In genomic region chr13:49976314-49977258, GRCh38 we compare ENCODE assay signal across 8 cellular contexts. TPM values are rescaled to one million over a fixed set of nuclear protein-coding genes. Genes with fewer than 3 reads are reported as not detected.
DNase-seq lines count a peak whose midpoint lies in the region; FAIRE-seq and TF ChIP-seq lines count a peak whose summit lies in the region.

No MANE protein-coding gene starts in this region.

- H3K27me3 ChIP-seq in testis: no peaks in the 10 kb centered on the region

- no peak overlapping the region for H3K4me3 ChIP-seq in foreskin fibroblast (ENCODE audit: low read depth in 1 of 2, low read length in 2 of 2)
- H3K4me3 ChIP-seq in testis: no peak overlapping the region

- peaks cover 8% of the 10 kb centered on the region for H3K4me1 ChIP-seq in testis

- FAIRE-seq in GM12892 (lab: Jason Lieb, UNC): peak; percentile 90

- peak; percentile 67 for DNase-seq in A172 (ENCODE audit: low spot score)
- peak; percentile 33 for DNase-seq in GM12892 (ENCODE audit: insufficient read length)
- peak; percentile 46 for DNase-seq in RPMI7951 (ENCODE audit: low read depth)
- peak; percentile 60 to 66 for DNase-seq in activated T-helper 1 cell treated with anti-CD3 and anti-CD28 coated beads, Interleukin-2, amount 50 U/mL, for 16 hours (ENCODE audit: low read depth in 1 of 2, low spot score in 1 of 2)
- peak; percentile 52 to 84 for DNase-seq in foreskin fibroblast
- DNase-seq in occipital lobe (lab: John Stamatoyannopoulos, UW): peak; percentile 5
- DNase-seq in testis: peak; percentile 87

- H3K9me3 ChIP-seq in testis: no peaks in the 10 kb centered on the region

- no peaks in the 10 kb centered on the region for H3K36me3 ChIP-seq in testis (ENCODE audit: low read depth, missing control alignments)

- peak; percentile 82 for TF ChIP-seq RAD21 in Ishikawa (IDR thresholded peaks at IDR 0.05; ENCODE audit: low read depth)

- intact Hi-C loops in testis (cut with DNase I; ENCODE audit: low total_unique reads): no loop called here

- TF ChIP-seq CTCF in foreskin fibroblast (IDR thresholded peaks at IDR 0.05; ENCODE audit: low read depth, low read length) (peak; percentile 93), testis (IDR thresholded peaks at IDR 0.05) (peak; percentile 68 to 77 (median 73))

- H3K27ac ChIP-seq in testis: no peak overlapping the region

- 58 to 69% methylated on average over 8 of the region's 8 CpGs for WGBS in testis, 2 donors

- TF ChIP-seq POLR2A in GM12892 (IDR thresholded peaks at IDR 0.05; ENCODE audit: low read depth, low read length): no peak
- TF ChIP-seq POLR2A in testis (IDR thresholded peaks at IDR 0.05): no peak

- no peak for TF ChIP-seq EP300 in Ishikawa (IDR thresholded peaks at IDR 0.05; ENCODE audit: borderline replicate concordance)

TF ChIP-seq in Ishikawa, 13 proteins besides CTCF, POLR2A, EP300 and RAD21:
- TF ChIP-seq TCF12 (IDR thresholded peaks at IDR 0.05; ENCODE audit: low read depth): no peak
- TF ChIP-seq ZBTB7A (IDR thresholded peaks at IDR 0.05; ENCODE audit: low read depth): no peak
- no peak for TF ChIP-seq YY1 (IDR thresholded peaks at IDR 0.05; ENCODE audit: low read depth)
- no peak for TF ChIP-seq REST (IDR thresholded peaks at IDR 0.05; ENCODE audit: low read depth)
- TF ChIP-seq MAX (IDR thresholded peaks at IDR 0.05): no peak
- no peak for TF ChIP-seq USF1 (IDR thresholded peaks at IDR 0.05)
- TF ChIP-seq TAF1 (IDR thresholded peaks at IDR 0.05; ENCODE audit: low read depth): no peak
- no peak for TF ChIP-seq CEBPB (IDR thresholded peaks at IDR 0.05)
- no peak for TF ChIP-seq NFIC (IDR thresholded peaks at IDR 0.05)
- TF ChIP-seq CREB1 (IDR thresholded peaks at IDR 0.05; ENCODE audit: low read depth): no peak
- no peak for TF ChIP-seq EGR1 (IDR thresholded peaks at IDR 0.05)
- TF ChIP-seq TEAD4 (IDR thresholded peaks at IDR 0.05): no peak
- TF ChIP-seq FOXM1 (IDR thresholded peaks at IDR 0.05; ENCODE audit: borderline replicate concordance, low read depth): no peak

RNA-seq across cellular contexts. Expression of gene TRIM13, which starts 20.3 kb away (rescaled TPM):
- 26.8 and 28.6 TPM in 2 replicates for total RNA-seq in A172 (2014; rRNA removed; shearing (Covaris generic))
- 16.6 TPM for polyA plus RNA-seq in GM12892 (2012; ENCODE audit: missing spikeins)
- total RNA-seq in RPMI7951 (2014; rRNA removed; shearing (Covaris generic)): 7.4 and 8.4 TPM in 2 replicates
- total RNA-seq in occipital lobe (143 TPM), testis (10 to 100 TPM; 43.1 to 48.6 TPM)
- 163 TPM for polyA plus RNA-seq in testis (ENCODE audit: insufficient read depth, low read depth, low replicate concordance)

RNA-seq across cellular contexts. Expression of gene KCNRG, which starts 38.7 kb away (rescaled TPM):
- total RNA-seq in A172 (2014; rRNA removed; shearing (Covaris generic)): 0.47 and 2.6 TPM in 2 replicates
- polyA plus RNA-seq in GM12892 (2012; ENCODE audit: missing spikeins): 0.70 TPM
- 0.39 and 0.72 TPM in 2 replicates for total RNA-seq in RPMI7951 (2014; rRNA removed; shearing (Covaris generic))
- total RNA-seq in occipital lobe (20.7 TPM), testis (1 to 10 TPM; 1.1 to 3.1 TPM)
- 2.9 TPM for polyA plus RNA-seq in testis (ENCODE audit: insufficient read depth, low read depth, low replicate concordance)

RNA-seq across cellular contexts. Expression of gene SPRYD7, which starts 40.4 kb away (rescaled TPM):
- total RNA-seq in A172 (2014; rRNA removed; shearing (Covaris generic)): 15.4 and 19.2 TPM in 2 replicates
- 11.4 TPM for polyA plus RNA-seq in GM12892 (2012; ENCODE audit: missing spikeins)
- total RNA-seq in RPMI7951 (2014; rRNA removed; shearing (Covaris generic)): 5.2 and 7.7 TPM in 2 replicates
- total RNA-seq in occipital lobe: 12.0 TPM
- 10 to 100 TPM in 1 of 2 donors, 1 to 10 TPM in 1; 9.8 to 10.3 TPM for total RNA-seq in testis
- 20.7 TPM for polyA plus RNA-seq in testis (ENCODE audit: insufficient read depth, low read depth, low replicate concordance)

Comparison
In these comparisons a context has a peak if more than half of its experiments do, and no peak if none do; other contexts are left out.
1. DNase-seq: peak in every context shown above with its lines; median percentile 87 in testis; 68 in foreskin fibroblast; 67 in A172; 63 in activated T-helper 1 cell treated with anti-CD3 and anti-CD28 coated beads, Interleukin-2, amount 50 U/mL, for 16 hours; 46 in RPMI7951; 33 in GM12892; 5 in occipital lobe.